1 cellular context compared by ENCODE assay signal in genomic region chr20:16639027-16639941, GRCh38.
TF ChIP-seq lines count a peak whose summit lies in the region.

No MANE protein-coding gene starts in this region.

TF ChIP-seq in WTC11, 78 proteins besides CTCF, POLR2A, EP300 and RAD21 (continued from another document):
- TF ChIP-seq ZNF532 (CRISPR knock-in tag; IDR thresholded peaks at IDR 0.05; ENCODE audit: borderline replicate concordance) (no peak), ETV6 (CRISPR knock-in tag; IDR thresholded peaks at IDR 0.05) (no peak), HMGXB4 (CRISPR knock-in tag; IDR thresholded peaks at IDR 0.05) (no peak), NFE2L1 (CRISPR knock-in tag; IDR thresholded peaks at IDR 0.05) (no peak), NFYB (CRISPR knock-in tag; conservative IDR thresholded peaks at IDR 0.05; ENCODE audit: low read depth) (no peak), E2F5 (CRISPR knock-in tag; IDR thresholded peaks at IDR 0.05) (no peak), ARID4B (CRISPR knock-in tag; IDR thresholded peaks at IDR 0.05; ENCODE audit: borderline replicate concordance) (no peak), ZMAT4 (CRISPR knock-in tag; IDR thresholded peaks at IDR 0.05) (no peak), PREB (CRISPR knock-in tag; IDR thresholded peaks at IDR 0.05; ENCODE audit: borderline replicate concordance) (no peak), EMX1 (CRISPR knock-in tag; IDR thresholded peaks at IDR 0.05) (no peak)
